Comparison of ENCODE assay signal across 2 cellular contexts in genomic region chr2:72789241-72789640, GRCh38.
TF ChIP-seq lines count a peak whose summit lies in the region.

No MANE protein-coding gene starts in this region.

TF ChIP-seq in SK-N-SH, 30 proteins besides CTCF, POLR2A, EP300 and RAD21 (continued from another document):
- TF ChIP-seq REST (IDR thresholded peaks at IDR 0.05; ENCODE audit: low read depth, low read length) = no peak
- TF ChIP-seq FOXJ3 (CRISPR knock-in tag; IDR thresholded peaks at IDR 0.05) = no peak
- no peak for TF ChIP-seq FOXM1 (IDR thresholded peaks at IDR 0.05; ENCODE audit: low read depth)
- TF ChIP-seq, protein P1, sequence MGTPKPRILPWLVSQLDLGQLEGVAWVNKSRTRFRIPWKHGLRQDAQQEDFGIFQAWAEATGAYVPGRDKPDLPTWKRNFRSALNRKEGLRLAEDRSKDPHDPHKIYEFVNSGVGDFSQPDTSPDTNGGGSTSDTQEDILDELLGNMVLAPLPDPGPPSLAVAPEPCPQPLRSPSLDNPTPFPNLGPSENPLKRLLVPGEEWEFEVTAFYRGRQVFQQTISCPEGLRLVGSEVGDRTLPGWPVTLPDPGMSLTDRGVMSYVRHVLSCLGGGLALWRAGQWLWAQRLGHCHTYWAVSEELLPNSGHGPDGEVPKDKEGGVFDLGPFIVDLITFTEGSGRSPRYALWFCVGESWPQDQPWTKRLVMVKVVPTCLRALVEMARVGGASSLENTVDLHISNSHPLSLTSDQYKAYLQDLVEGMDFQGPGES (IDR thresholded peaks at IDR 0.05; ENCODE audit: low read depth, low read length) = no peak
- TF ChIP-seq RXRA (IDR thresholded peaks at IDR 0.05; ENCODE audit: borderline replicate concordance, low read depth) = no peak
- no peak for TF ChIP-seq PBX3 (IDR thresholded peaks at IDR 0.05)

TF ChIP-seq in SK-N-SH treated with all-trans-retinoic acid at 6 μM for 48 hours, 23 proteins besides CTCF, POLR2A, EP300 and RAD21 (continued from another document):
- no peak for TF ChIP-seq CREB5 (CRISPR knock-in tag; IDR thresholded peaks at IDR 0.05; ENCODE audit: low read depth)
- TF ChIP-seq ARNTL (CRISPR knock-in tag; IDR thresholded peaks at IDR 0.05; ENCODE audit: borderline replicate concordance, low read depth) = no peak
- TF ChIP-seq, protein P2, sequence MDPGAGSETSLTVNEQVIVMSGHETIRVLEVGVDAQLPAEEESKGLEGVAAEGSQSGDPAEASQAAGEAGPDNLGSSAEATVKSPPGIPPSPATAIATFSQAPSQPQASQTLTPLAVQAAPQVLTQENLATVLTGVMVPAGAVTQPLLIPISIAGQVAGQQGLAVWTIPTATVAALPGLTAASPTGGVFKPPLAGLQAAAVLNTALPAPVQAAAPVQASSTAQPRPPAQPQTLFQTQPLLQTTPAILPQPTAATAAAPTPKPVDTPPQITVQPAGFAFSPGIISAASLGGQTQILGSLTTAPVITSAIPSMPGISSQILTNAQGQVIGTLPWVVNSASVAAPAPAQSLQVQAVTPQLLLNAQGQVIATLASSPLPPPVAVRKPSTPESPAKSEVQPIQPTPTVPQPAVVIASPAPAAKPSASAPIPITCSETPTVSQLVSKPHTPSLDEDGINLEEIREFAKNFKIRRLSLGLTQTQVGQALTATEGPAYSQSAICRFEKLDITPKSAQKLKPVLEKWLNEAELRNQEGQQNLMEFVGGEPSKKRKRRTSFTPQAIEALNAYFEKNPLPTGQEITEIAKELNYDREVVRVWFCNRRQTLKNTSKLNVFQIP (CRISPR knock-in tag; IDR thresholded peaks at IDR 0.05; ENCODE audit: borderline replicate concordance, low read depth) = no peak
- no peak for TF ChIP-seq PPARA (CRISPR knock-in tag; IDR thresholded peaks at IDR 0.05; ENCODE audit: borderline replicate concordance)
- TF ChIP-seq, protein P3, sequence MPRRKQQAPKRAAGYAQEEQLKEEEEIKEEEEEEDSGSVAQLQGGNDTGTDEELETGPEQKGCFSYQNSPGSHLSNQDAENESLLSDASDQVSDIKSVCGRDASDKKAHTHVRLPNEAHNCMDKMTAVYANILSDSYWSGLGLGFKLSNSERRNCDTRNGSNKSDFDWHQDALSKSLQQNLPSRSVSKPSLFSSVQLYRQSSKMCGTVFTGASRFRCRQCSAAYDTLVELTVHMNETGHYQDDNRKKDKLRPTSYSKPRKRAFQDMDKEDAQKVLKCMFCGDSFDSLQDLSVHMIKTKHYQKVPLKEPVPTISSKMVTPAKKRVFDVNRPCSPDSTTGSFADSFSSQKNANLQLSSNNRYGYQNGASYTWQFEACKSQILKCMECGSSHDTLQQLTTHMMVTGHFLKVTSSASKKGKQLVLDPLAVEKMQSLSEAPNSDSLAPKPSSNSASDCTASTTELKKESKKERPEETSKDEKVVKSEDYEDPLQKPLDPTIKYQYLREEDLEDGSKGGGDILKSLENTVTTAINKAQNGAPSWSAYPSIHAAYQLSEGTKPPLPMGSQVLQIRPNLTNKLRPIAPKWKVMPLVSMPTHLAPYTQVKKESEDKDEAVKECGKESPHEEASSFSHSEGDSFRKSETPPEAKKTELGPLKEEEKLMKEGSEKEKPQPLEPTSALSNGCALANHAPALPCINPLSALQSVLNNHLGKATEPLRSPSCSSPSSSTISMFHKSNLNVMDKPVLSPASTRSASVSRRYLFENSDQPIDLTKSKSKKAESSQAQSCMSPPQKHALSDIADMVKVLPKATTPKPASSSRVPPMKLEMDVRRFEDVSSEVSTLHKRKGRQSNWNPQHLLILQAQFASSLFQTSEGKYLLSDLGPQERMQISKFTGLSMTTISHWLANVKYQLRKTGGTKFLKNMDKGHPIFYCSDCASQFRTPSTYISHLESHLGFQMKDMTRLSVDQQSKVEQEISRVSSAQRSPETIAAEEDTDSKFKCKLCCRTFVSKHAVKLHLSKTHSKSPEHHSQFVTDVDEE (CRISPR knock-in tag; IDR thresholded peaks at IDR 0.05) = no peak
- TF ChIP-seq BACH2 (CRISPR knock-in tag; IDR thresholded peaks at IDR 0.05; ENCODE audit: borderline replicate concordance) = no peak
